Comparison of ENCODE assay signal across 20 cellular contexts in genomic region chr9:36781532-36781931, GRCh38.
DNase-seq lines count a peak whose midpoint lies in the region; ATAC-seq and TF ChIP-seq lines count a peak whose summit lies in the region.
"Had no signal": no experiment of that assay in that cellular context is flagged by ENCODE, and none has a peak within 500 bp of the region (broad histone marks: within the 10 kb centered on the region; RNA-seq: fewer than 3 reads in every experiment).

No MANE protein-coding gene starts in this region.

- TF ChIP-seq POLR2A in breast epithelium (IDR thresholded peaks at IDR 0.05): no peak

- no peaks in the 10 kb centered on the region for H3K9me2 ChIP-seq in OCI-LY7 (ENCODE audit: insufficient read depth, low read length)

- DNase-seq in MCF 10A (ENCODE audit: unreplicated experiment) (peak; percentile 69), breast epithelium (ENCODE audit: low spot score in 2 of 2) (no peak), RWPE2 (ENCODE audit: low spot score) (no peak), glomerular visceral epithelial cell (ENCODE audit: extremely low spot score) (peak; percentile 40), OCI-LY7 (ENCODE audit: low spot score) (no peak), amygdala (lab: John Stamatoyannopoulos, UW) (no peak)
- DNase-seq in activated CD4-positive, alpha-beta memory T cell treated with anti-CD3 and anti-CD28 coated beads for 36 hours: no peak
- DNase-seq: activated CD4-positive, alpha-beta T cell treated with anti-CD3 and anti-CD28 coated beads, Interleukin-2, amount 50 U/mL, for 48 hours; activated T-cell treated with anti-CD3 and anti-CD28 coated beads, Interleukin-2, amount 50 U/mL, for 4 hours; caudate nucleus; CD4-positive, CD25-positive, alpha-beta regulatory T cell; GM23248; NCI-H2029; NCI-H510A treated with DMSO at 0.1 percent for 48 hours; stimulated activated naive B cell treated with anti-CD40 and anti-IgM and Interleukin-4, amounts not matched to agents 10 μg/mL and 1 μg/mL and 100 μg/mL, for 72 hours; upper lobe of left lung had no signal

- no peak overlapping the region for H3K27ac Mint-ChIP-seq in MCF 10A (ENCODE audit: low read depth, unreplicated experiment)
- H3K27ac Mint-ChIP-seq in activated CD4-positive, alpha-beta memory T cell treated with anti-CD3 and anti-CD28 coated beads for 36 hours: no peak overlapping the region
- H3K27ac Mint-ChIP-seq: activated naive CD4-positive, alpha-beta T cell treated with anti-CD3 and anti-CD28 coated beads, Interleukin-2, amount 50 U/mL, for 72 hours; CD4-positive, CD25-positive, alpha-beta regulatory T cell; natural killer cell treated with Interleukin-12 subunit alpha and Interleukin-12 subunit beta and Interleukin-15 and Interleukin-18, amount 100 ng/mL, for 72 hours; stimulated activated naive B cell treated with anti-CD40 and anti-IgM and Interleukin-4, amounts not matched to agents 10 μg/mL and 1 μg/mL and 100 μg/mL, for 72 hours had no signal

- H3K4me1 ChIP-seq in breast epithelium: no peaks in the 10 kb centered on the region
- H3K4me1 ChIP-seq in RWPE2 (ENCODE audit: insufficient read depth, poor library complexity, severe bottlenecking): no peaks in the 10 kb centered on the region
- no peaks in the 10 kb centered on the region for H3K4me1 ChIP-seq in OCI-LY7 (ENCODE audit: insufficient read depth, low read length, poor library complexity, severe bottlenecking)
- H3K4me1 ChIP-seq: prostate gland, upper lobe of left lung had no signal

- ATAC-seq in RWPE2 (ENCODE audit: low read depth) (peak; percentile 64; the same call in 2 of the 3 replicates), GM21529 (IDR thresholded peaks at IDR 0.05; ENCODE audit: unreplicated experiment) (no peak)
- ATAC-seq: activated naive CD4-positive, alpha-beta T cell treated with anti-CD3 and anti-CD28 coated beads, Interleukin-2, amount 50 U/mL, for 72 hours; activated T-cell treated with anti-CD3 and anti-CD28 coated beads, Interleukin-2, amount 50 U/mL, for 4 hours; natural killer cell treated with Interleukin-12 subunit alpha and Interleukin-12 subunit beta and Interleukin-15 and Interleukin-18, amount 100 ng/mL, for 72 hours; stimulated activated naive B cell treated with anti-CD40 and anti-IgM and Interleukin-4, amounts not matched to agents 10 μg/mL and 1 μg/mL and 100 μg/mL, for 72 hours had no signal

- H3K4me3 Mint-ChIP-seq in MCF 10A (ENCODE audit: unreplicated experiment): no peak overlapping the region
- no peak overlapping the region for H3K4me3 Mint-ChIP-seq in activated CD4-positive, alpha-beta memory T cell treated with anti-CD3 and anti-CD28 coated beads for 36 hours
- H3K4me3 Mint-ChIP-seq: activated T-cell treated with anti-CD3 and anti-CD28 coated beads, Interleukin-2, amount 50 U/mL, for 4 hours; CD4-positive, CD25-positive, alpha-beta regulatory T cell; natural killer cell treated with Interleukin-12 subunit alpha and Interleukin-12 subunit beta and Interleukin-15 and Interleukin-18, amount 100 ng/mL, for 72 hours; stimulated activated naive B cell treated with anti-CD40 and anti-IgM and Interleukin-4, amounts not matched to agents 10 μg/mL and 1 μg/mL and 100 μg/mL, for 72 hours had no signal

- H3K79me2 ChIP-seq in OCI-LY7 (ENCODE audit: insufficient read depth, low read depth, low read length): no peaks in the 10 kb centered on the region

- TF ChIP-seq CTCF in MCF 10A (IDR thresholded peaks at IDR 0.05; ENCODE audit: unreplicated experiment) (no peak), breast epithelium (IDR thresholded peaks at IDR 0.05) (no peak), RWPE2 (IDR thresholded peaks at IDR 0.05; ENCODE audit: poor library complexity, severe bottlenecking) (no peak), OCI-LY7 (conservative IDR thresholded peaks at IDR 0.05; ENCODE audit: low read length) (no peak)

- CTCF ChIA-PET in MCF 10A (lab: Yijun Ruan, JAX): no interaction called here
- CTCF ChIA-PET in OCI-LY7 (lab: Charles Lee; ENCODE audit: unreplicated experiment): no interaction called here
- CTCF ChIA-PET in activated CD4-positive, alpha-beta memory T cell treated with anti-CD3 and anti-CD28 coated beads for 36 hours (lab: Charles Lee): no interaction called here

- no peaks in the 10 kb centered on the region for H3K36me3 ChIP-seq in breast epithelium
- no peaks in the 10 kb centered on the region for H3K36me3 ChIP-seq in RWPE2 (ENCODE audit: low read depth)
- no peaks in the 10 kb centered on the region for H3K36me3 ChIP-seq in OCI-LY7 (ENCODE audit: insufficient read depth, low read length)
- H3K36me3 ChIP-seq: prostate gland, upper lobe of left lung had no signal

- H3K27me3 ChIP-seq in breast epithelium (peaks cover 0 to 25% of the 10 kb centered on the region in 2 donors), RWPE2 (ENCODE audit: insufficient read depth, poor library complexity, severe bottlenecking) (peaks cover 9% of the 10 kb centered on the region)
- H3K27me3 ChIP-seq: upper lobe of left lung had no signal

- H3K9me3 ChIP-seq in breast epithelium: no peaks in the 10 kb centered on the region
- no peaks in the 10 kb centered on the region for H3K9me3 ChIP-seq in RWPE2 (ENCODE audit: severe bottlenecking)
- H3K9me3 ChIP-seq in OCI-LY7 (ENCODE audit: low read length): no peaks in the 10 kb centered on the region
- H3K9me3 ChIP-seq: prostate gland, upper lobe of left lung had no signal

- H3K27ac ChIP-seq in breast epithelium: no peak overlapping the region
- H3K27ac ChIP-seq in RWPE2 (ENCODE audit: poor library complexity, severe bottlenecking): no peak overlapping the region
- H3K27ac ChIP-seq in OCI-LY7 (ENCODE audit: low read depth, low read length, poor library complexity, severe bottlenecking): no peak overlapping the region
- H3K27ac ChIP-seq: GM23248, prostate gland, upper lobe of left lung had no signal

- no peak overlapping the region for H3K4me2 ChIP-seq in OCI-LY7 (ENCODE audit: low read length)

- no TSS peak for BruUV-seq in MCF 10A (replicated peaks; lab: Mats Ljungman, UMichigan)
- BruUV-seq in OCI-LY7 (replicated peaks; lab: Mats Ljungman, UMichigan): no TSS peak

- H3K27me3 Mint-ChIP-seq in MCF 10A (ENCODE audit: insufficient read depth, unreplicated experiment): peaks cover 76% of the 10 kb centered on the region
- H3K27me3 Mint-ChIP-seq in activated CD4-positive, alpha-beta memory T cell treated with anti-CD3 and anti-CD28 coated beads for 36 hours: peaks cover 31% of the 10 kb centered on the region

- POLR2A ChIA-PET in MCF 10A (lab: Yijun Ruan, JAX): interaction anchor here (0.7 kb wide), 1 partner anchor 176 kb away, joined by 3 read pairs; no protein-coding TSS in a partner anchor
- POLR2A ChIA-PET in OCI-LY7 (lab: Charles Lee): no interaction called here
- POLR2A ChIA-PET in activated CD4-positive, alpha-beta memory T cell treated with anti-CD3 and anti-CD28 coated beads for 36 hours (lab: Charles Lee): no interaction called here

- no peaks in the 10 kb centered on the region for H4K20me1 ChIP-seq in OCI-LY7 (ENCODE audit: insufficient read depth, low read length)

- no peak overlapping the region for H2AFZ ChIP-seq in OCI-LY7 (ENCODE audit: low read length)
- H2AFZ ChIP-seq: GM23248 had no signal

- H3K4me3 ChIP-seq in breast epithelium (no peak overlapping the region), RWPE2 (ENCODE audit: severe bottlenecking) (no peak overlapping the region), OCI-LY7 (ENCODE audit: low read depth, low read length, poor library complexity, severe bottlenecking) (no peak overlapping the region)
- H3K4me3 ChIP-seq: GM23248, prostate gland, upper lobe of left lung had no signal

- intact Hi-C loops in MCF 10A (cut with micrococcal nuclease) (no loop called here), breast epithelium (cut with DNase I; ENCODE audit: low total_unique reads) (no loop called here), OCI-LY7 (cut with micrococcal nuclease; ENCODE audit: unreplicated experiment) (no loop called here)
- intact Hi-C loops in activated CD4-positive, alpha-beta memory T cell treated with anti-CD3 and anti-CD28 coated beads for 36 hours (cut with micrococcal nuclease): no loop called here

- no peaks in the 10 kb centered on the region for H3K9me3 Mint-ChIP-seq in MCF 10A (ENCODE audit: unreplicated experiment)
- no peaks in the 10 kb centered on the region for H3K9me3 Mint-ChIP-seq in activated CD4-positive, alpha-beta memory T cell treated with anti-CD3 and anti-CD28 coated beads for 36 hours
- H3K9me3 Mint-ChIP-seq: activated T-cell treated with anti-CD3 and anti-CD28 coated beads, Interleukin-2, amount 50 U/mL, for 4 hours; natural killer cell treated with Interleukin-12 subunit alpha and Interleukin-12 subunit beta and Interleukin-15 and Interleukin-18, amount 100 ng/mL, for 72 hours; stimulated activated naive B cell treated with anti-CD40 and anti-IgM and Interleukin-4, amounts not matched to agents 10 μg/mL and 1 μg/mL and 100 μg/mL, for 72 hours had no signal

- no peaks in the 10 kb centered on the region for H3K36me3 Mint-ChIP-seq in MCF 10A (ENCODE audit: insufficient read depth, unreplicated experiment)
- H3K36me3 Mint-ChIP-seq in activated CD4-positive, alpha-beta memory T cell treated with anti-CD3 and anti-CD28 coated beads for 36 hours: no peaks in the 10 kb centered on the region
- H3K36me3 Mint-ChIP-seq: activated naive CD4-positive, alpha-beta T cell treated with anti-CD3 and anti-CD28 coated beads, Interleukin-2, amount 50 U/mL, for 72 hours; CD4-positive, CD25-positive, alpha-beta regulatory T cell; natural killer cell treated with Interleukin-12 subunit alpha and Interleukin-12 subunit beta and Interleukin-15 and Interleukin-18, amount 100 ng/mL, for 72 hours; stimulated activated naive B cell treated with anti-CD40 and anti-IgM and Interleukin-4, amounts not matched to agents 10 μg/mL and 1 μg/mL and 100 μg/mL, for 72 hours had no signal

- H3K4me1 Mint-ChIP-seq in MCF 10A (ENCODE audit: insufficient read depth, unreplicated experiment): peaks cover 12% of the 10 kb centered on the region
- H3K4me1 Mint-ChIP-seq in activated CD4-positive, alpha-beta memory T cell treated with anti-CD3 and anti-CD28 coated beads for 36 hours (ENCODE audit: low read depth): no peaks in the 10 kb centered on the region
- H3K4me1 Mint-ChIP-seq: stimulated activated naive B cell treated with anti-CD40 and anti-IgM and Interleukin-4, amounts not matched to agents 10 μg/mL and 1 μg/mL and 100 μg/mL, for 72 hours had no signal

Comparison
In these comparisons a context has a peak if more than half of its experiments do, and no peak if none do; other contexts are left out.
1. DNase-seq: peak in MCF 10A (single experiment) and glomerular visceral epithelial cell (single experiment); none in breast epithelium (0 of 2), RWPE2 (single experiment), OCI-LY7 (single experiment), amygdala (0 of 56) and activated CD4-positive, alpha-beta memory T cell treated with anti-CD3 and anti-CD28 coated beads for 36 hours (single experiment).